30 cellular contexts compared by ENCODE assay signal in the genomic region with DNA sequence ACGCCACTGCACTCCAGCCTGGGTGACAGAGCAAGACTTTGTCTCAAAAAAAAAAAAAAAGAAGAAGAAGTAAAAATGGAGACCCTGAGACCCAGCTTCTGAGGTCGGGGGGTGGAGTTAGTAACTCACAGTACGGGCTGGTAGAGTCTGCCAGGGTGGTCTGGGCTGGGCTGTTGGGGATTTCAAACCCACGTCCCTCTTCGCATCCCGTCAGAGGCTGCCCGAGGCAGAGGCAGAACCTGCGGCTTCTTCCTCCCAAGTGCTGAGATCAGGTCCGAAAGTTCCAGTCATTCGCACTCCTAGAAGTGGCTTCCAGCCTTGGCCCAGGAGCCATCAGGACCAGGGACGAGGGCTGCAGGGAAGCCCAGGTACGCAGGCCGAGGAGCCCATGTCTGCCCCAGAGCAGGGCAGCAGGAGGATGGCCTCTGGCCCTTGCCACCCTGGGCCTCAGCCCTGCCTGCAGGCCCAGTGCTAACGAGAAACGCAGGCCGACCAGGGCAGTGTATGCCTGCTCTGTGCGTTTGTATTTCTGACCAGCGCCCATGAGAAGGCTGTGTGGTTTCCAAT. TPM values are rescaled to one million over a fixed set of nuclear protein-coding genes. Genes with fewer than 3 reads are reported as not detected.
A peak's percentile ranks its signal among the peaks of the same experiment; 100 is the strongest.
DNase-seq lines count a peak whose midpoint lies in the region; ATAC-seq, FAIRE-seq and TF ChIP-seq lines count a peak whose summit lies in the region.
"Had no signal": no experiment of that assay in that cellular context is flagged by ENCODE, and none has a peak within 500 bp of the region (broad histone marks: within the 10 kb centered on the region; RNA-seq: fewer than 3 reads in every experiment).

No MANE protein-coding gene starts in this region.

- H3K56ac ChIP-seq in H1 (replicated peaks; ENCODE audit: insufficient read length, low read depth, low read length): no peak overlapping the region

- peaks cover 32% of the 10 kb centered on the region for H3K4me1 Mint-ChIP-seq in nephron

- no peak for TF ChIP-seq POLR2A in H1 (IDR thresholded peaks at IDR 0.05; ENCODE audit: control extremely low read depth in 1 of 2, low read depth in 2 of 2, low read length in 2 of 2)

- H3K27ac ChIP-seq in right cardiac atrium (ENCODE audit: low read length) (no peak overlapping the region), right atrium auricular region (no peak overlapping the region), H1 (ENCODE audit: low read depth, low read length) (no peak overlapping the region), upper lobe of right lung (no peak overlapping the region)
- H3K27ac ChIP-seq: A549, RWPE1 had no signal

- no peak overlapping the region for H2BK20ac ChIP-seq in H1 (ENCODE audit: low read length)

- POLR2A ChIA-PET in H1 (lab: Charles Lee; ENCODE audit: partially characterized antibody): interaction anchor here (2.7 kb wide), 1 partner anchor 141 kb away, joined by 12 read pairs; a partner anchor contains a TSS

- H3K18ac ChIP-seq in H1 (ENCODE audit: extremely low read depth, low read length): no peak overlapping the region

- H3K4ac ChIP-seq in H1 (replicated peaks; ENCODE audit: insufficient read length, low read depth, low read length): no peak overlapping the region

- TF ChIP-seq EP300 in H1 (IDR thresholded peaks at IDR 0.05; ENCODE audit: borderline replicate concordance in 1 of 2, low read depth in 2 of 2, low read length in 2 of 2): no peak

- H3K79me1 ChIP-seq in H1 (ENCODE audit: low read depth, low read length): no peaks in the 10 kb centered on the region

- no peaks in the 10 kb centered on the region for H3K9me3 ChIP-seq in right cardiac atrium (ENCODE audit: control insufficient read depth, low read length)
- H3K9me3 ChIP-seq in right atrium auricular region: no peaks in the 10 kb centered on the region
- no peaks in the 10 kb centered on the region for H3K9me3 ChIP-seq in H1 (ENCODE audit: insufficient read depth in 2 of 2, low read depth in 1 of 2, low read length in 1 of 2)
- H3K9me3 ChIP-seq in upper lobe of right lung: no peaks in the 10 kb centered on the region
- H3K9me3 ChIP-seq: A549; BLaER1 treated with 17β-estradiol and CSF1 and Interleukin-3, amounts not matched to agents 10 nM and 100 nM; HAP-1 had no signal

- H3K14ac ChIP-seq in H1 (ENCODE audit: insufficient read length): no peak overlapping the region

- TF ChIP-seq CTCF in right atrium auricular region (IDR thresholded peaks at IDR 0.05): no peak
- TF ChIP-seq CTCF in H1 (IDR thresholded peaks at IDR 0.05; ENCODE audit: control extremely low read depth in 1 of 3, insufficient read depth in 1 of 3, low read depth in 1 of 3, low read length in 3 of 3): no peak
- no peak for TF ChIP-seq CTCF in nephron (IDR thresholded peaks at IDR 0.05; ENCODE audit: unreplicated experiment in 3 of 3)
- TF ChIP-seq CTCF in upper lobe of right lung (IDR thresholded peaks at IDR 0.05): no peak

- H2AK5ac ChIP-seq in H1 (ENCODE audit: low read depth, low read length): no peak overlapping the region

- no peak for FAIRE-seq in H1 (lab: Jason Lieb, UNC)
- FAIRE-seq: A549 had no signal

- no peak overlapping the region for H4K91ac ChIP-seq in H1 (replicated peaks; ENCODE audit: insufficient read length, low read length)

- no peaks in the 10 kb centered on the region for H3K27me3 ChIP-seq in right cardiac atrium (ENCODE audit: control insufficient read depth, insufficient read depth)
- H3K27me3 ChIP-seq in right atrium auricular region: no peaks in the 10 kb centered on the region
- no peaks in the 10 kb centered on the region for H3K27me3 ChIP-seq in H1 (replicated peaks in 1 of 4; ENCODE audit: control insufficient read depth in 3 of 4, extremely low read depth in 1 of 4, insufficient read depth in 3 of 4, low read length in 3 of 4)
- H3K27me3 ChIP-seq in upper lobe of right lung: no peaks in the 10 kb centered on the region
- H3K27me3 ChIP-seq: BLaER1 treated with 17β-estradiol and CSF1 and Interleukin-3, amounts not matched to agents 10 nM and 100 nM had no signal

- no peak overlapping the region for H2AFZ ChIP-seq in H1 (ENCODE audit: low read length)

- H2BK12ac ChIP-seq in H1 (ENCODE audit: low read depth, low read length): peak overlapping the region; percentile 60; the same call in 1 of the 2 replicates

- intact Hi-C loops in right cardiac atrium (cut with DNase I): loop anchor here (2.0 to 10.0 kb wide), 5 partner anchors 76 to 304 kb away; no protein-coding TSS in a partner anchor
- intact Hi-C loops in upper lobe of right lung (cut with DNase I): loop anchor here (10.0 kb wide), 1 partner anchor 304 kb away; no protein-coding TSS in a partner anchor

- peaks cover 7% of the 10 kb centered on the region for H3K4me1 ChIP-seq in right cardiac atrium (ENCODE audit: control insufficient read depth, insufficient read depth, low read length)
- peaks cover 0 to 19% of the 10 kb centered on the region in 2 donors for H3K4me1 ChIP-seq in right atrium auricular region
- H3K4me1 ChIP-seq in H1 (replicated peaks in 1 of 4; ENCODE audit: control insufficient read depth in 3 of 4, insufficient read depth in 4 of 4, low read length in 3 of 4): no peaks in the 10 kb centered on the region; a peak in 2 of 7 replicates
- peaks cover 20% of the 10 kb centered on the region for H3K4me1 ChIP-seq in upper lobe of right lung
- H3K4me1 ChIP-seq: HAP-1 had no signal

- no peak overlapping the region for H3K4me3 ChIP-seq in right cardiac atrium (ENCODE audit: low read length)
- H3K4me3 ChIP-seq in right atrium auricular region: no peak overlapping the region
- no peak overlapping the region for H3K4me3 ChIP-seq in H1 (ENCODE audit: extremely low read depth in 1 of 4, insufficient read depth in 2 of 4, low read depth in 3 of 4, low read length in 4 of 4)
- no peak overlapping the region for H3K4me3 ChIP-seq in upper lobe of right lung
- H3K4me3 ChIP-seq: A549; BLaER1 treated with 17β-estradiol and CSF1 and Interleukin-3, amounts not matched to agents 10 nM and 100 nM; HAP-1 had no signal

- 94% methylated on average over 18 of the region's 18 CpGs for WGBS in right cardiac atrium
- 98% methylated on average over 16 of the region's 18 CpGs; no CpG with 5 or more reads in 1 of the 2 experiments for WGBS in H1 (ENCODE audit: extremely low coverage in 1 of 2, insufficient coverage in 1 of 2, insufficient read length in 1 of 2, insufficient replicate concordance in 2 of 2, low coverage in 1 of 2, low lambda C conversion rate in 2 of 2, missing lambda C conversion rate in 1 of 2), 2 experiments

- H2BK15ac ChIP-seq in H1 (ENCODE audit: low read length): no peak overlapping the region

- CTCF ChIA-PET in H1 (lab: Charles Lee; ENCODE audit: partially characterized antibody): interaction anchor here (0.7 to 1.7 kb wide), 6 partner anchors 10 to 241 kb away, joined by 3 to 5 read pairs (median 3); no protein-coding TSS in a partner anchor

- peaks cover 2% of the 10 kb centered on the region in 2 experiments for H4K20me1 ChIP-seq in H1 (replicated peaks in 1 of 2; ENCODE audit: control insufficient read depth in 1 of 2, insufficient read depth in 2 of 2, low read length in 2 of 2)
- H4K20me1 ChIP-seq: BLaER1 treated with 17β-estradiol and CSF1 and Interleukin-3, amounts not matched to agents 10 nM and 100 nM had no signal

- H3K4me3 Mint-ChIP-seq in nephron: no peak overlapping the region
- H3K4me3 Mint-ChIP-seq: CD4-positive, alpha-beta memory T cell; HFFc6 had no signal

- H3K23me2 ChIP-seq in H1 (ENCODE audit: low read depth, low read length): no peaks in the 10 kb centered on the region; the same call in 1 of the 2 replicates

- H2BK5ac ChIP-seq in H1 (ENCODE audit: low read depth, low read length): no peak overlapping the region

- H2BK120ac ChIP-seq in H1 (replicated peaks; ENCODE audit: low read depth, low read length): no peak overlapping the region

- peaks cover 14% of the 10 kb centered on the region for H3K27me3 Mint-ChIP-seq in nephron (ENCODE audit: low read depth)

- ATAC-seq in right cardiac atrium (no peak), upper lobe of right lung (no peak), HG02610 (IDR thresholded peaks at IDR 0.05; ENCODE audit: unreplicated experiment) (no peak)
- ATAC-seq: A549, Panc1 had no signal

- no peaks in the 10 kb centered on the region for H3K36me3 Mint-ChIP-seq in nephron (ENCODE audit: low read depth)
- H3K36me3 Mint-ChIP-seq: CD4-positive, alpha-beta memory T cell had no signal

- no peak overlapping the region for H3K23ac ChIP-seq in H1 (ENCODE audit: insufficient read length)

- H3K9me3 Mint-ChIP-seq in nephron: no peaks in the 10 kb centered on the region
- H3K9me3 Mint-ChIP-seq: CD4-positive, alpha-beta memory T cell; HFFc6 had no signal

- H3K27ac Mint-ChIP-seq in nephron: peak overlapping the region in 2 of 3 experiments; percentile 55 to 58
- H3K27ac Mint-ChIP-seq: HFFc6 had no signal

- H3K4me2 ChIP-seq in H1 (ENCODE audit: insufficient read depth in 1 of 2, low read depth in 2 of 2, low read length in 2 of 2): no peak overlapping the region
- H3K4me2 ChIP-seq: A549 had no signal

- H3K36me3 ChIP-seq in right atrium auricular region (no peaks in the 10 kb centered on the region), H1 (ENCODE audit: control insufficient read depth in 2 of 4, insufficient read depth in 4 of 4, low read length in 3 of 4) (no peaks in the 10 kb centered on the region), upper lobe of right lung (no peaks in the 10 kb centered on the region)
- H3K36me3 ChIP-seq: BLaER1 treated with 17β-estradiol and CSF1 and Interleukin-3, amounts not matched to agents 10 nM and 100 nM; HAP-1 had no signal

- H4K5ac ChIP-seq in H1 (ENCODE audit: insufficient read length, low read depth, low read length): no peak overlapping the region

- DNase-seq in right cardiac atrium (peak in 2 of 3 donors; percentile 26 to 30), right atrium auricular region (ENCODE audit: low spot score) (no peak), H1 (ENCODE audit: low read depth in 1 of 2, low spot score in 2 of 2) (no peak), upper lobe of right lung (peak; percentile 56), GOT3 (lab: John Stamatoyannopoulos, UW) (no peak), T1000 (lab: John Stamatoyannopoulos, UW) (no peak)
- DNase-seq: AML-193; CD4-positive, alpha-beta memory T cell; COR-L47; DMS53; HFFc6; Karpas-422; NCI-H1092; NCI-H1417 treated with DMSO at 0.1 percent for 48 hours; NCI-H1694 treated with DMSO at 0.1 percent for 48 hours; NCI-H2081; NCI-H2227 treated with DMSO at 0.1 percent for 48 hours; NCI-H526 treated with DMSO at 0.1 percent for 48 hours; SHP77 treated with DMSO at 0.1 percent for 48 hours had no signal

- H3K79me2 ChIP-seq in H1 (ENCODE audit: control insufficient read depth in 1 of 2, insufficient read depth in 2 of 2, low read length in 2 of 2): no peaks in the 10 kb centered on the region

- no peak overlapping the region for H3K9ac ChIP-seq in H1 (replicated peaks in 1 of 4; ENCODE audit: extremely low read depth in 1 of 4, low read depth in 3 of 4, low read length in 3 of 4)

- no peak for TF ChIP-seq RAD21 in H1 (IDR thresholded peaks at IDR 0.05 in 1 of 2, conservative IDR thresholded peaks at IDR 0.05 in 1 of 2; ENCODE audit: low read depth in 2 of 2, low read length in 2 of 2)

- peak overlapping the region; percentile 28; the same call in 1 of the 2 replicates for H4K8ac ChIP-seq in H1 (ENCODE audit: extremely low read depth, insufficient read depth, low read length)

RNA-seq across cellular contexts. Expression of a gene that starts 9.9 kb away (rescaled TPM):
- 1 to 10 TPM; 1.7 to 4.0 (median 3.6) TPM for total RNA-seq in right cardiac atrium
- 3.7 TPM for polyA plus RNA-seq in right cardiac atrium
- 1 to 10 TPM; 4.3 to 5.2 TPM for total RNA-seq in right atrium auricular region
- total RNA-seq in H1 (2021; fragmentation: NEBNext Ultra II Directional; extraction: Animal tissue kit (Norgen Biotek cat#: 25700)): 16.6 and 17.9 TPM in 2 replicates
- 17.8 and 18.6 TPM in 2 replicates for polyA plus RNA-seq in H1 (2011; rRNA removed)
- 16.9 TPM for polyA plus RNA-seq in H1 (2011; cell fraction: cytosol; rRNA removed)
- polyA plus RNA-seq in H1 (2011; cell fraction: nucleus; rRNA removed): 22.9 TPM
- polyA plus RNA-seq in H1 (2012, experiment 1 of 2): 9.1 to 15.8 TPM (median 14.0 TPM) in 4 replicates
- 13.7 TPM for polyA plus RNA-seq in H1 (2012, experiment 2 of 2)
- 21.9 TPM for polyA plus RNA-seq in H1 (2013, experiment 1 of 2)
- 21.5 TPM for polyA plus RNA-seq in H1 (2013, experiment 2 of 2)
- 8.2 and 10.5 TPM in 2 replicates for polyA minus RNA-seq in H1 (2011; rRNA and poly(A)+ RNA removed)
- 13.1 TPM for polyA minus RNA-seq in H1 (2011; cell fraction: cytosol; rRNA and poly(A)+ RNA removed)
- 23.1 TPM for polyA minus RNA-seq in H1 (2011; cell fraction: nucleus; rRNA and poly(A)+ RNA removed)
- 11.4 TPM for total RNA-seq in upper lobe of right lung

RNA-seq across cellular contexts. Expression of a gene that starts 29.0 kb away (rescaled TPM):
- total RNA-seq in right cardiac atrium (10 to 100 TPM; 10.8 to 13.9 (median 13.8) TPM), right atrium auricular region (10 to 100 TPM; 11.9 to 12.4 TPM), upper lobe of right lung (39.8 TPM)
- polyA plus RNA-seq in right cardiac atrium (12.8 TPM), H1 (2011; rRNA removed) (15.5 and 23.6 TPM in 2 replicates)
- 13.3 and 13.4 TPM in 2 replicates for total RNA-seq in H1 (2021; fragmentation: NEBNext Ultra II Directional; extraction: Animal tissue kit (Norgen Biotek cat#: 25700))
- 18.6 TPM for polyA plus RNA-seq in H1 (2011; cell fraction: cytosol; rRNA removed)
- polyA plus RNA-seq in H1 (2011; cell fraction: nucleus; rRNA removed): 36.2 TPM
- polyA plus RNA-seq in H1 (2012, experiment 1 of 2): 8.1 to 19.8 TPM (median 16.8 TPM) in 4 replicates
- 11.4 TPM for polyA plus RNA-seq in H1 (2012, experiment 2 of 2)
- polyA plus RNA-seq in H1 (2013, experiment 1 of 2): 6.8 TPM
- polyA plus RNA-seq in H1 (2013, experiment 2 of 2): 7.3 TPM
- 15.2 and 20.4 TPM in 2 replicates for polyA minus RNA-seq in H1 (2011; rRNA and poly(A)+ RNA removed)
- polyA minus RNA-seq in H1 (2011; cell fraction: cytosol; rRNA and poly(A)+ RNA removed): 12.6 TPM
- 33.3 TPM for polyA minus RNA-seq in H1 (2011; cell fraction: nucleus; rRNA and poly(A)+ RNA removed)

RNA-seq across cellular contexts. Expression of a gene that starts 36.0 kb away (rescaled TPM):
- total RNA-seq in right cardiac atrium (not detected), right atrium auricular region (not detected), upper lobe of right lung (not detected)
- polyA plus RNA-seq in right cardiac atrium (not detected), H1 (2011; rRNA removed) (0.30 TPM in 1 of 2 replicates, not detected in the other)
- not detected in 2 replicates for total RNA-seq in H1 (2021; fragmentation: NEBNext Ultra II Directional; extraction: Animal tissue kit (Norgen Biotek cat#: 25700))
- polyA plus RNA-seq in H1 (2011; cell fraction: cytosol; rRNA removed): 0.23 TPM
- 0.30 TPM for polyA plus RNA-seq in H1 (2011; cell fraction: nucleus; rRNA removed)
- polyA plus RNA-seq in H1 (2012, experiment 1 of 2): not detected in 4 replicates
- not detected for polyA plus RNA-seq in H1 (2012, experiment 2 of 2)
- not detected for polyA plus RNA-seq in H1 (2013, experiment 1 of 2)
- polyA plus RNA-seq in H1 (2013, experiment 2 of 2): 0.09 TPM
- polyA minus RNA-seq in H1 (2011; rRNA and poly(A)+ RNA removed): not detected in 2 replicates
- polyA minus RNA-seq in H1 (2011; cell fraction: cytosol; rRNA and poly(A)+ RNA removed): not detected
- not detected for polyA minus RNA-seq in H1 (2011; cell fraction: nucleus; rRNA and poly(A)+ RNA removed)
- total RNA-seq: CD4-positive, alpha-beta memory T cell; Daoy; HFFc6; HT-29; NCI-H460 had no signal
- polyA plus RNA-seq: A549; CD4-positive, alpha-beta memory T cell had no signal

RNA-seq across cellular contexts. Expression of a gene that starts 45.7 kb away (rescaled TPM):
- total RNA-seq in right cardiac atrium (10 to 100 TPM; 30.3 to 90.2 (median 47.1) TPM), right atrium auricular region (10 to 100 TPM in 1 of 2 donors, 1 to 10 TPM in 1; 4.9 to 27.7 TPM), upper lobe of right lung (17.4 TPM)
- polyA plus RNA-seq in right cardiac atrium (37.3 TPM), H1 (2011; rRNA removed) (0.76 and 1.0 TPM in 2 replicates)
- 0.69 and 0.74 TPM in 2 replicates for total RNA-seq in H1 (2021; fragmentation: NEBNext Ultra II Directional; extraction: Animal tissue kit (Norgen Biotek cat#: 25700))
- 0.79 TPM for polyA plus RNA-seq in H1 (2011; cell fraction: cytosol; rRNA removed)
- 2.6 TPM for polyA plus RNA-seq in H1 (2011; cell fraction: nucleus; rRNA removed)
- polyA plus RNA-seq in H1 (2012, experiment 1 of 2): 0.29 to 1.0 TPM (median 0.65 TPM) in 4 replicates
- 0.41 TPM for polyA plus RNA-seq in H1 (2012, experiment 2 of 2)
- polyA plus RNA-seq in H1 (2013, experiment 1 of 2): 0.39 TPM
- polyA plus RNA-seq in H1 (2013, experiment 2 of 2): 0.29 TPM
- 0.13 and 0.73 TPM in 2 replicates for polyA minus RNA-seq in H1 (2011; rRNA and poly(A)+ RNA removed)
- 0.29 TPM for polyA minus RNA-seq in H1 (2011; cell fraction: cytosol; rRNA and poly(A)+ RNA removed)
- polyA minus RNA-seq in H1 (2011; cell fraction: nucleus; rRNA and poly(A)+ RNA removed): 0.60 TPM
- total RNA-seq: Daoy, G401, NCI-H460 had no signal
- polyA plus RNA-seq: A549 had no signal

Comparison
In these comparisons a context has a peak if more than half of its experiments do, and no peak if none do; other contexts are left out.
1. DNase-seq: peak in right cardiac atrium (2 of 3) and upper lobe of right lung (single experiment); none in right atrium auricular region (single experiment), H1 (0 of 2), GOT3 (single experiment) and T1000 (single experiment).